Comparison of ENCODE assay signal across 1 cellular context in genomic region chr13:114158869-114159666, GRCh38.
A peak's percentile ranks its signal among the peaks of the same experiment; 100 is the strongest.
TF ChIP-seq lines count a peak whose summit lies in the region.

No MANE protein-coding gene starts in this region.

TF ChIP-seq in GM12878, 131 proteins besides CTCF, POLR2A, EP300 and RAD21:
- TF ChIP-seq RUNX3 (IDR thresholded peaks at IDR 0.05; ENCODE audit: low read length): peak; percentile 53
- TF ChIP-seq POU2F2 (IDR thresholded peaks at IDR 0.05; ENCODE audit: borderline replicate concordance, low read depth, low read length): peak; percentile 87; the same call in 2 of the 3 replicates
